Comparison of ENCODE assay signal across 17 cellular contexts in the genomic region with DNA sequence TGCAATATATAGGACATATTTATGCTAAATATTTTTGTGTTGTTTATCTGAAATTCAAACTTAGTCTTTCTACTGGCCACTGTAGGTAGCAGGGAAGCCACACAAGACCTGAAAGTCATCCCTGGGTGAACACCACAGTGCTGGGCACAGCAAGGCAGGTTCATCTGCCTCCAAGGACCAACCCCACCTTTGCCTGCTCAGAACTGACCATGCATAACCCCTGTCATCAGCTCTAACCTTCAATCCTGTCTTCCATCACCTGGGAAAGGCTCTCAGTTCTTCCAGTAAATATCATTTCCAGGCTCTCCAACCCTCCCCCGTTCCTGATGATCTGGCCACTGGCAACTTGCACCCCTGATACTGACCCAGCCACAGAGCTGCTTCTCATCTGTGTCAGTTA. TPM values are rescaled to one million over a fixed set of nuclear protein-coding genes. Genes with fewer than 3 reads are reported as not detected.
A peak's percentile ranks its signal among the peaks of the same experiment; 100 is the strongest.
DNase-seq lines count a peak whose midpoint lies in the region; ATAC-seq and TF ChIP-seq lines count a peak whose summit lies in the region.
"Had no signal": no experiment of that assay in that cellular context is flagged by ENCODE, and none has a peak within 500 bp of the region (broad histone marks: within the 10 kb centered on the region; RNA-seq: fewer than 3 reads in every experiment).

No MANE protein-coding gene starts in this region.

- H3K9me3 Mint-ChIP-seq in activated naive CD4-positive, alpha-beta T cell treated with anti-CD3 and anti-CD28 coated beads, Interleukin-2, amount 50 U/mL, for 24 hours, result no peaks in the 10 kb centered on the region
- H3K9me3 Mint-ChIP-seq: CD4-positive, alpha-beta T cell; HFFc6 had no signal

- H3K27ac ChIP-seq in lung (ENCODE audit: low read depth in 1 of 2, low read length in 1 of 2), result no peak overlapping the region
- H3K27ac ChIP-seq: C4-2B, HL-60 had no signal

- ATAC-seq in lung (ENCODE audit: insufficient read depth, low FRiP score) (no peak), HG02798 (IDR thresholded peaks at IDR 0.05; ENCODE audit: poor library complexity, unreplicated experiment) (no peak), HG03432 (IDR thresholded peaks at IDR 0.05; ENCODE audit: unreplicated experiment) (no peak), HG03521 (IDR thresholded peaks at IDR 0.05; ENCODE audit: unreplicated experiment) (no peak)
- ATAC-seq: HCT116 had no signal

- no peaks in the 10 kb centered on the region for H3K4me1 Mint-ChIP-seq in activated naive CD4-positive, alpha-beta T cell treated with anti-CD3 and anti-CD28 coated beads, Interleukin-2, amount 50 U/mL, for 24 hours

- peaks cover 2% of the 10 kb centered on the region for H3K36me3 Mint-ChIP-seq in activated naive CD4-positive, alpha-beta T cell treated with anti-CD3 and anti-CD28 coated beads, Interleukin-2, amount 50 U/mL, for 24 hours

- H3K27ac Mint-ChIP-seq in activated naive CD4-positive, alpha-beta T cell treated with anti-CD3 and anti-CD28 coated beads, Interleukin-2, amount 50 U/mL, for 24 hours, result peak overlapping the region; percentile 38
- H3K27ac Mint-ChIP-seq: CD4-positive, alpha-beta T cell; HFFc6 had no signal

- no peak for TF ChIP-seq CTCF in lung (IDR thresholded peaks at IDR 0.05; ENCODE audit: control extremely low read depth, extremely low read depth)

- H3K4me1 ChIP-seq in lung (ENCODE audit: control insufficient read depth in 2 of 2, insufficient read depth in 2 of 2, low read length in 2 of 2), result peaks cover 0 to 2% of the 10 kb centered on the region in 2 donors

- DNase-seq in activated naive CD4-positive, alpha-beta T cell treated with anti-CD3 and anti-CD28 coated beads, Interleukin-2, amount 50 U/mL, for 16 hours, result no peak
- peak; percentile 30 for DNase-seq in activated CD8-positive, alpha-beta memory T cell treated with anti-CD3 and anti-CD28 coated beads, Interleukin-2, amount 50 U/mL, for 48 hours
- peak; percentile 7 for DNase-seq in lung (ENCODE audit: low spot score)
- DNase-seq: AML-193; Caco-2; CD4-positive, alpha-beta T cell; GOT3; H7; HFFc6 had no signal

- peaks cover 2% of the 10 kb centered on the region for H3K27me3 Mint-ChIP-seq in activated naive CD4-positive, alpha-beta T cell treated with anti-CD3 and anti-CD28 coated beads, Interleukin-2, amount 50 U/mL, for 24 hours

- H3K36me3 ChIP-seq in lung (ENCODE audit: control insufficient read depth in 2 of 2, insufficient read depth in 2 of 2, low read length in 2 of 2), result no peaks in the 10 kb centered on the region

- 90 to 92% methylated on average over 1 of the region's 1 CpG for WGBS in lung, 2 donors

- no peak overlapping the region for H3K4me3 ChIP-seq in lung

- no peaks in the 10 kb centered on the region for H3K27me3 ChIP-seq in lung (ENCODE audit: control insufficient read depth, insufficient read depth)

- no peak overlapping the region for H3K4me3 Mint-ChIP-seq in activated naive CD4-positive, alpha-beta T cell treated with anti-CD3 and anti-CD28 coated beads, Interleukin-2, amount 50 U/mL, for 24 hours
- H3K4me3 Mint-ChIP-seq: CD4-positive, alpha-beta T cell; HFFc6 had no signal

- peaks cover 0 to 2% of the 10 kb centered on the region in 2 donors for H3K9me3 ChIP-seq in lung (ENCODE audit: control insufficient read depth in 2 of 2, insufficient read depth in 1 of 2, low read length in 1 of 2)
- H3K9me3 ChIP-seq: Caco-2 had no signal

RNA-seq across cellular contexts. Expression of a gene that starts 32.7 kb away (rescaled TPM):
- 1 to 10 TPM; 4.7 to 5.0 TPM for total RNA-seq in lung
- 100 to 1,000 TPM in 1 of 2 donors, 10 to 100 TPM in 1; 11.9 to 119 TPM for polyA plus RNA-seq in lung
- total RNA-seq: Caco-2, H7, HFFc6 had no signal
- polyA plus RNA-seq: BJ had no signal
